In genomic region chr11:340539-341512, GRCh38 we compare ENCODE assay signal across 26 cellular contexts. TPM values are rescaled to one million over a fixed set of nuclear protein-coding genes. Genes with fewer than 3 reads are reported as not detected.
DNase-seq lines count a peak whose midpoint lies in the region; ATAC-seq and TF ChIP-seq lines count a peak whose summit lies in the region.
"Had no signal": no experiment of that assay in that cellular context is flagged by ENCODE, and none has a peak within 500 bp of the region (broad histone marks: within the 10 kb centered on the region; RNA-seq: fewer than 3 reads in every experiment).

No MANE protein-coding gene starts in this region.

- H3K4me2 ChIP-seq in OCI-LY1 (ENCODE audit: low read length) = peak overlapping the region; percentile 10; the same call in 1 of the 2 replicates

- H3K4me3 ChIP-seq in OCI-LY1 (ENCODE audit: low read depth, low read length, poor library complexity, severe bottlenecking) (no peak overlapping the region), iPS-20b (ENCODE audit: low read length) (peak overlapping the region; percentile 3; the same call in 1 of the 2 replicates), tibial nerve (no peak overlapping the region)
- H3K4me3 ChIP-seq: psoas muscle, skin epidermis, upper lobe of left lung had no signal

- no peaks in the 10 kb centered on the region for H3K9me3 ChIP-seq in OCI-LY1 (ENCODE audit: low read length)
- no peaks in the 10 kb centered on the region for H3K9me3 ChIP-seq in iPS-20b (ENCODE audit: insufficient read depth, low read depth, low read length)
- no peaks in the 10 kb centered on the region for H3K9me3 ChIP-seq in tibial nerve
- H3K9me3 ChIP-seq: BE2C, psoas muscle, upper lobe of left lung had no signal

- no peak for ATAC-seq in GM19023 (IDR thresholded peaks at IDR 0.05; ENCODE audit: unreplicated experiment)
- ATAC-seq: activated CD4-positive, CD25-positive, alpha-beta regulatory T cell treated with anti-CD3 and anti-CD28 coated beads, Interleukin-2, amount 50 U/mL, for 24 hours; psoas muscle had no signal

- TF ChIP-seq CTCF in OCI-LY1 (IDR thresholded peaks at IDR 0.05; ENCODE audit: low read length) (no peak), tibial nerve (IDR thresholded peaks at IDR 0.05) (no peak)

- intact Hi-C loops in activated naive CD4-positive, alpha-beta T cell treated with anti-CD3 and anti-CD28 coated beads for 36 hours (cut with micrococcal nuclease) = no loop called here

- H3K36me3 ChIP-seq in OCI-LY1 (ENCODE audit: insufficient read depth, low read length) = no peaks in the 10 kb centered on the region
- no peaks in the 10 kb centered on the region for H3K36me3 ChIP-seq in iPS-20b (ENCODE audit: insufficient read depth, low read depth, low read length)
- no peaks in the 10 kb centered on the region for H3K36me3 ChIP-seq in tibial nerve
- H3K36me3 ChIP-seq: BE2C, upper lobe of left lung had no signal

- H3K27me3 ChIP-seq in OCI-LY1 (ENCODE audit: insufficient read depth, low read length) = 0 out of 2 replicates have a peak, but pooled peaks cover 4% of the 10 kb centered on the region
- H3K27me3 ChIP-seq in iPS-20b (ENCODE audit: insufficient read depth, low read length) = no peaks in the 10 kb centered on the region
- no peaks in the 10 kb centered on the region for H3K27me3 ChIP-seq in tibial nerve
- H3K27me3 ChIP-seq: BE2C, upper lobe of left lung had no signal

- H3K9me3 Mint-ChIP-seq in activated naive CD4-positive, alpha-beta T cell treated with anti-CD3 and anti-CD28 coated beads, Interleukin-2, amount 50 U/mL, for 24 hours = no peaks in the 10 kb centered on the region
- no peaks in the 10 kb centered on the region for H3K9me3 Mint-ChIP-seq in activated naive CD4-positive, alpha-beta T cell treated with anti-CD3 and anti-CD28 coated beads for 36 hours

- no peaks in the 10 kb centered on the region for H3K79me2 ChIP-seq in OCI-LY1 (ENCODE audit: insufficient read depth, low read length)

- no peaks in the 10 kb centered on the region for H3K27me3 Mint-ChIP-seq in activated naive CD4-positive, alpha-beta T cell treated with anti-CD3 and anti-CD28 coated beads, Interleukin-2, amount 50 U/mL, for 24 hours
- H3K27me3 Mint-ChIP-seq in activated naive CD4-positive, alpha-beta T cell treated with anti-CD3 and anti-CD28 coated beads for 36 hours (ENCODE audit: low read depth) = no peaks in the 10 kb centered on the region
- H3K27me3 Mint-ChIP-seq: activated naive CD8-positive, alpha-beta T cell had no signal

- peaks cover 31% of the 10 kb centered on the region for H3K4me1 ChIP-seq in OCI-LY1 (ENCODE audit: insufficient read depth, low read length, severe bottlenecking)
- H3K4me1 ChIP-seq in iPS-20b (ENCODE audit: insufficient read depth, low read length) = peaks cover 26% of the 10 kb centered on the region
- peaks cover 0 to 52% (median 19%) of the 10 kb centered on the region in 4 donors for H3K4me1 ChIP-seq in tibial nerve
- H3K4me1 ChIP-seq: BE2C had no signal

- DNase-seq in activated naive CD4-positive, alpha-beta T cell treated with anti-CD3 and anti-CD28 coated beads for 36 hours = no peak
- DNase-seq in tibial nerve (ENCODE audit: low spot score in 2 of 2) = no peak
- DNase-seq in AG08395 (ENCODE audit: low spot score) = no peak
- no peak for DNase-seq in NCI-H69 (lab: John Stamatoyannopoulos, UW)
- DNase-seq: BE2C, Calu3, cerebellar nuclear complex, erythroblast, foreskin melanocyte, hypothalamus, kidney glomerular epithelial cell, NCI-H1417 treated with DMSO at 0.1 percent for 48 hours, NCI-H524, psoas muscle, T1000, upper lobe of left lung had no signal

- no peaks in the 10 kb centered on the region for H4K20me1 ChIP-seq in OCI-LY1 (ENCODE audit: insufficient read depth, low read length)

- TF ChIP-seq EP300 in tibial nerve (IDR thresholded peaks at IDR 0.05) = no peak

- peaks cover 38% of the 10 kb centered on the region for H3K4me1 Mint-ChIP-seq in activated naive CD4-positive, alpha-beta T cell treated with anti-CD3 and anti-CD28 coated beads, Interleukin-2, amount 50 U/mL, for 24 hours
- H3K4me1 Mint-ChIP-seq in activated naive CD4-positive, alpha-beta T cell treated with anti-CD3 and anti-CD28 coated beads for 36 hours (ENCODE audit: low read depth) = peaks cover 30% of the 10 kb centered on the region

- CTCF ChIA-PET in activated naive CD4-positive, alpha-beta T cell treated with anti-CD3 and anti-CD28 coated beads for 36 hours (lab: Charles Lee) = interaction anchor here (0.9 to 1.8 kb wide), 4 partner anchors 14 to 35 kb away, joined by 4 to 6 read pairs (median 4); partner anchors contain the start of gene IFITM2

- H3K4me3 Mint-ChIP-seq in activated naive CD4-positive, alpha-beta T cell treated with anti-CD3 and anti-CD28 coated beads, Interleukin-2, amount 50 U/mL, for 24 hours = no peak overlapping the region
- H3K4me3 Mint-ChIP-seq in activated naive CD4-positive, alpha-beta T cell treated with anti-CD3 and anti-CD28 coated beads for 36 hours = no peak overlapping the region
- H3K4me3 Mint-ChIP-seq: activated naive CD8-positive, alpha-beta T cell had no signal

- H3K9ac ChIP-seq in OCI-LY1 (ENCODE audit: low read length) (no peak overlapping the region), iPS-20b (ENCODE audit: low read depth, low read length) (peak overlapping the region; percentile 29; the same call in 1 of the 2 replicates)

- no peaks in the 10 kb centered on the region for H3K36me3 Mint-ChIP-seq in activated naive CD4-positive, alpha-beta T cell treated with anti-CD3 and anti-CD28 coated beads, Interleukin-2, amount 50 U/mL, for 24 hours
- no peaks in the 10 kb centered on the region for H3K36me3 Mint-ChIP-seq in activated naive CD4-positive, alpha-beta T cell treated with anti-CD3 and anti-CD28 coated beads for 36 hours (ENCODE audit: low read depth)

- 59 to 80% methylated on average over 4 to 5 of the region's 5 CpGs for WGBS in tibial nerve, 2 donors

- H3F3A ChIP-seq in OCI-LY1 (ENCODE audit: insufficient read depth, low read length) = no peaks in the 10 kb centered on the region

- no peak for TF ChIP-seq POLR2A in tibial nerve (IDR thresholded peaks at IDR 0.05)

- peak overlapping the region; percentile 82 for H3K27ac Mint-ChIP-seq in activated naive CD4-positive, alpha-beta T cell treated with anti-CD3 and anti-CD28 coated beads, Interleukin-2, amount 50 U/mL, for 24 hours
- H3K27ac Mint-ChIP-seq in activated naive CD4-positive, alpha-beta T cell treated with anti-CD3 and anti-CD28 coated beads for 36 hours = no peak overlapping the region
- H3K27ac Mint-ChIP-seq: activated naive CD8-positive, alpha-beta T cell had no signal

- H3K27ac ChIP-seq in OCI-LY1 (ENCODE audit: low read depth, low read length, poor library complexity, severe bottlenecking) (peak overlapping the region; percentile 32), iPS-20b (ENCODE audit: low read length) (peak overlapping the region; percentile 19), tibial nerve (peak overlapping the region; percentile 1 to 84 (median 71))

- H2AFZ ChIP-seq in OCI-LY1 (ENCODE audit: low read length) = no peak overlapping the region

- no peaks in the 10 kb centered on the region for H3K9me2 ChIP-seq in OCI-LY1 (ENCODE audit: low read depth, low read length)

RNA-seq across cellular contexts. Expression of gene IFITM3, which starts 20.2 kb away (rescaled TPM):
- 10 to 100 TPM; 54.5 to 56.6 TPM for total RNA-seq in activated naive CD4-positive, alpha-beta T cell treated with anti-CD3 and anti-CD28 coated beads for 36 hours
- 100 to 1,000 TPM; 258 to 816 (median 325) TPM for total RNA-seq in tibial nerve

RNA-seq across cellular contexts. Expression of gene IFITM1, which starts 27.0 kb away (rescaled TPM):
- 100 to 1,000 TPM; 359 to 378 TPM for total RNA-seq in activated naive CD4-positive, alpha-beta T cell treated with anti-CD3 and anti-CD28 coated beads for 36 hours
- 100 to 1,000 TPM; 216 to 431 (median 256) TPM for total RNA-seq in tibial nerve

RNA-seq across cellular contexts. Expression of gene B4GALNT4, which starts 28.5 kb away (rescaled TPM):
- 1 to 10 TPM; 4.1 to 5.2 TPM for total RNA-seq in activated naive CD4-positive, alpha-beta T cell treated with anti-CD3 and anti-CD28 coated beads for 36 hours
- 10 to 100 TPM in 2 of 4 donors, 1 to 10 TPM in 2; 7.1 to 22.2 (median 14.1) TPM for total RNA-seq in tibial nerve
- total RNA-seq: mesenteric fat pad had no signal

RNA-seq across cellular contexts. Expression of gene IFITM2, which starts 33.2 kb away (rescaled TPM):
- total RNA-seq in activated naive CD4-positive, alpha-beta T cell treated with anti-CD3 and anti-CD28 coated beads for 36 hours = 100 to 1,000 TPM; 760 to 802 TPM
- total RNA-seq in tibial nerve = 100 to 1,000 TPM; 258 to 624 (median 292) TPM

RNA-seq across cellular contexts. Expression of gene IFITM5, which starts 41.5 kb away (rescaled TPM):
- not detected for total RNA-seq in activated naive CD4-positive, alpha-beta T cell treated with anti-CD3 and anti-CD28 coated beads for 36 hours
- total RNA-seq in tibial nerve = not detected
- total RNA-seq: A172; activated CD8-positive, alpha-beta memory T cell treated with anti-CD3 and anti-CD28 coated beads for 36 hours; Calu3; mesenteric fat pad; psoas muscle; upper lobe of left lung had no signal

Comparison
In these comparisons a context has a peak if more than half of its experiments do, and no peak if none do; other contexts are left out.
1. H3K27ac ChIP-seq: peak in every context shown above with its lines; median percentile 71 in tibial nerve; 32 in OCI-LY1; 19 in iPS-20b.
2. RNA of gene IFITM3, which starts 20.2 kb away (total RNA-seq): 258 to 816 TPM in tibial nerve; 54.5 to 56.6 TPM in activated naive CD4-positive, alpha-beta T cell treated with anti-CD3 and anti-CD28 coated beads for 36 hours; every median in the first group is over 4 times any median in the second.